Comparison of ENCODE assay signal across 8 cellular contexts in the genomic region with DNA sequence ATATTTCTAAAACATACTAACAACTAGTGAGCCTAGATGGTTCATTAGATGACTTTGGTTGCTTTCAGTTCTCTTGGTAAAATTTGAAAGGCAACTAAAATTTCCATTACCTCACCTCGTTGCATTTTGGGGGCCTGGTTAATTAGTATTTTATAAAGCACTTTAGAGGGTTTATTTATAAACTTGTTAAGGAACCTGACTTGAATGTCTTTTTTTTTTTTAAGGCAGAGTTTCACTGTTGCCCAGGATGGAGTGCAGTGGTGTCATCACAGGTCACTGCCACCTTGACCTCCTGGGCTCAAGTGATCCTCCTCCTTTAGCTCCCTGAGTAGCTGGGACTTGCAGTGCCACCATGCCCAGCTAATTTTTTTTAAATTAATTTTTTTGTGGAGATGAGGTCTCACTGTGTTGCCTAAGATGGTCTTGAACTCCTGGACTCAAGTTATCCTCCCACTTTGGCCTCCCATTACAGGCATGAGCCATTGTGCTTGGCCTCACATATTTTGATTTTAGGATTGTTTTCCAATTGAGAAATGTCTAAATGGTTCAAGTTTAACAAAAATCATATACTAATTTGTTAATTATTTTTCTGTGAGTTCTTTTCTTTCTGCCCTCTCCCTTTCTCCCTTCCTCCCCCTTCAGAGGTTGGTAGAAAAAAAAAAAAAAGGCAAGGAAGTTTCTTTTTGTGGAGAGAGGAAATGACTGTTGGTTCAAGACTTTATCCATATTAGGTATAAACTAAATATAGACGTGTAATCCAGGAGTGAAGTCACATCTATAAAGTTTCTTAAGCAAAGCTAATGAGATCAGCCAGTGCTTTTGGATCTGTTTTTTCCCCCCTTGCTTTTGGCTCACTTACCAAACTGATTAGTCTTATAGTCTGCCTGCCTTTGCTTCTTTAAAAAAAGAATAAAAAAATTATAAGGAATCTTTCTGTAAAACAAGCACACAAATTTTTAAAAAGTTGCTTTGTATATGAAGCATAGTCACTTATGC. TPM values are rescaled to one million over a fixed set of nuclear protein-coding genes. Genes with fewer than 3 reads are reported as not detected.
DNase-seq lines count a peak whose midpoint lies in the region; ATAC-seq and TF ChIP-seq lines count a peak whose summit lies in the region.

No MANE protein-coding gene starts in this region.

- CTCF ChIA-PET in AG04450 (lab: Charles Lee): interaction anchor here (0.6 to 2.8 kb wide), 3 partner anchors 22 to 81 kb away, joined by 3 to 13 read pairs (median 8); no protein-coding TSS in a partner anchor

- H3K9me3 ChIP-seq in AG04450 (ENCODE audit: control insufficient read depth, insufficient read depth, low read length): no peaks in the 10 kb centered on the region
- no peaks in the 10 kb centered on the region for H3K9me3 ChIP-seq in mesodermal cell (ENCODE audit: control insufficient read depth, low read length)

- no peak for ATAC-seq in HG03439 (IDR thresholded peaks at IDR 0.05; ENCODE audit: unreplicated experiment)

- peaks cover 27% of the 10 kb centered on the region for H3K36me3 ChIP-seq in mesodermal cell (ENCODE audit: control insufficient read depth, insufficient read depth, low read length)

- H3K27ac ChIP-seq in AG04450 (ENCODE audit: low read depth, low read length) (peak overlapping the region; percentile 97), caudate nucleus (ENCODE audit: low read depth, low read length) (peak overlapping the region; percentile 3), mesodermal cell (ENCODE audit: low read depth, low read length, severe bottlenecking) (peak overlapping the region; percentile 42)

- POLR2A ChIA-PET in AG04450 (lab: Yijun Ruan, JAX): interaction anchor here (0.6 to 3.5 kb wide), 2 partner anchors 25 to 86 kb away, joined by 3 to 14 read pairs; partner anchors contain the start of gene CLIC4

- H3K27me3 ChIP-seq in AG04450 (ENCODE audit: control insufficient read depth, insufficient read depth, low read length): no peaks in the 10 kb centered on the region

- peaks cover 16% of the 10 kb centered on the region for H3K4me1 ChIP-seq in mesodermal cell (ENCODE audit: control insufficient read depth, insufficient read depth, low read length, poor library complexity, severe bottlenecking)

- DNase-seq in AG04450 (ENCODE audit: low read depth, low spot score) (peak; percentile 92), Kasumi-1 (lab: John Stamatoyannopoulos, UW) (peak; percentile 61 to 77), caudate nucleus (lab: John Stamatoyannopoulos, UW) (no peak), NCI-H2227 (lab: John Stamatoyannopoulos, UW; ENCODE audit: unreplicated experiment) (no peak), NCI-H1436 (lab: John Stamatoyannopoulos, UW) (no peak)
- no peak for DNase-seq in stimulated activated CD4-positive, alpha-beta T cell treated with anti-CD3 and anti-CD28 coated beads, Interleukin-1b, Interleukin-23, amount 100 ng/mL, for 48 hours

- no peak overlapping the region for H3K4me3 ChIP-seq in AG04450 (ENCODE audit: low read depth, low read length)
- no peak overlapping the region for H3K4me3 ChIP-seq in mesodermal cell (ENCODE audit: extremely low read depth, insufficient read depth, low read length, poor library complexity, severe bottlenecking)

- TF ChIP-seq CTCF in AG04450 (IDR thresholded peaks at IDR 0.05; ENCODE audit: low read depth, low read length): no peak

- WGBS in mesodermal cell (ENCODE audit: insufficient coverage in 2 of 2), 2 experiments: no CpG with 5 or more reads among the region's 2 CpGs

RNA-seq across cellular contexts. Expression of gene CLIC4, which starts 24.7 kb away (rescaled TPM):
- polyA plus RNA-seq in AG04450 (2011; rRNA removed): 412 and 561 TPM in 2 replicates
- 139 and 248 TPM in 2 replicates for polyA minus RNA-seq in AG04450 (2011; rRNA and poly(A)+ RNA removed)
- 207 TPM for polyA plus RNA-seq in mesodermal cell (2013, experiment 1 of 2)
- 227 TPM for polyA plus RNA-seq in mesodermal cell (2013, experiment 2 of 2)

Comparison
In these comparisons a context has a peak if more than half of its experiments do, and no peak if none do; other contexts are left out.
1. DNase-seq: peak in AG04450 (single experiment) and Kasumi-1 (2 of 2); none in caudate nucleus (0 of 61), stimulated activated CD4-positive, alpha-beta T cell treated with anti-CD3 and anti-CD28 coated beads, Interleukin-1b, Interleukin-23, amount 100 ng/mL, for 48 hours (single experiment), NCI-H2227 (single experiment) and NCI-H1436 (single experiment).
2. H3K27ac ChIP-seq: peak in every context shown above with its lines; median percentile 97 in AG04450; 42 in mesodermal cell; 3 in caudate nucleus.